ENCODE assay signal across 21 cellular contexts in the genomic region with DNA sequence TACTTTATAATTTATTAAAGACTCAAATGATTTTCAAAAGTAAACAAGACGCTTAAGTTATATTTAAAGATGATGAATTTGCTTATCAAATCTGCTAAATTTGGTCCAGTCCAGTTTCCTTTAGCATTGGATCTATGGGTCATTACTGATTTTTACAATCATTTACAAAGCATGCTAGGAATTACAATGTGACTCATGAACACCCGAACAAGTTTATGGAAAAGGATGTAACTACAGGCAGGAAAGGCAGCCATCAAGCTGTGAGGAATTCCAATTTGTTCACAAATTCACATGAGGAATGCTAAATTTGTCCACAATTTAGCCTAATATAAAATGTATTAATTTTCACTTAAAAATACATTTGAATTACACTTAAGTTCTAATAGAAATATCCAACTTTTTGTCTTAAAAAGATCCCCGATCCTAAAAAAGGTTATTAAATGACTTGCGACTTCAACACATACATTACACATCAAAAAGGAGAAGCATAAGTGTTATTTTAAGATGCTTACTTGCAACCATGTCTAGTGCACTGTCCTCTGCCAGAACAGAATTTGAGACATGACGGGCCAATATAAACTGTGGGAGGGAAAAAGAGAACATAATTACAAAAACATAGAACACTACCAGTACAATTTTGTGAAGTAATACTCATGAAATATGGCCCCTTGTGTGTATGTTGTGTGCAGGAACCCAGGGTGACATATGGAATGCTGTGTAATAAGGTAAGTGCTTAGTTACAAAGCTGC.
DNase-seq lines count a peak whose midpoint lies in the region; ATAC-seq, FAIRE-seq and TF ChIP-seq lines count a peak whose summit lies in the region.
"Had no signal": no experiment of that assay in that cellular context is flagged by ENCODE, and none has a peak within 500 bp of the region (broad histone marks: within the 10 kb centered on the region; RNA-seq: fewer than 3 reads in every experiment).

No MANE protein-coding gene starts in this region.

- H3F3A ChIP-seq in SK-N-SH (replicated peaks; ENCODE audit: insufficient read depth): peaks cover 41% of the 10 kb centered on the region

- H3K4me1 ChIP-seq in SK-N-SH (ENCODE audit: control insufficient read depth in 1 of 2, insufficient read depth in 2 of 2, low read depth in 1 of 2, low read length in 1 of 2): peaks cover 0 to 18% of the 10 kb centered on the region in 2 experiments; a peak in 1 of 4 replicates
- peaks cover 29% of the 10 kb centered on the region for H3K4me1 ChIP-seq in SJSA1 (replicated peaks)
- H3K4me1 ChIP-seq: left lung, Peyer's patch, psoas muscle had no signal

- no peak for DNase-seq in SK-N-SH
- DNase-seq in SJSA1 (ENCODE audit: low read depth in 1 of 2, low spot score in 2 of 2): peak in 1 of 2 experiments; percentile 5
- peak; percentile 62 for DNase-seq in fibroblast of peridontal ligament (ENCODE audit: extremely low read depth)
- DNase-seq in urothelium cell line (ENCODE audit: low spot score): peak; percentile 41
- no peak for DNase-seq in NK-92 treated with Interleukin-12 subunit alpha and Interleukin-12 subunit beta, amount 100 ng/mL, for 24 hours (lab: John Stamatoyannopoulos, UW)
- no peak for DNase-seq in NCI-H2227 (lab: John Stamatoyannopoulos, UW; ENCODE audit: unreplicated experiment)
- DNase-seq in activated naive CD8-positive, alpha-beta T cell treated with anti-CD3 and anti-CD28 coated beads, Interleukin-2, amount 50 U/mL, for 24 hours: no peak
- DNase-seq: activated CD4-positive, alpha-beta T cell treated with anti-CD3 and anti-CD28 coated beads for 1 hour; activated CD8-positive, alpha-beta memory T cell treated with anti-CD3 and anti-CD28 coated beads, Interleukin-2, amount 50 U/mL, for 4 hours; activated naive CD4-positive, alpha-beta T cell treated with anti-CD3 and anti-CD28 coated beads for 36 hours; GDM1; left lung; NCI-H1930; NCI-H526 treated with DMSO at 0.1 percent for 48 hours; Peyer's patch; psoas muscle had no signal

- peaks cover 5% of the 10 kb centered on the region for H3K27me3 Mint-ChIP-seq in activated naive CD8-positive, alpha-beta T cell treated with anti-CD3 and anti-CD28 coated beads, Interleukin-2, amount 50 U/mL, for 24 hours

- POLR2A ChIA-PET in SK-N-SH (lab: Yijun Ruan, JAX): no interaction called here

- H3K36me3 ChIP-seq in SK-N-SH (replicated peaks in 1 of 2; ENCODE audit: control insufficient read depth in 1 of 2, insufficient read depth in 2 of 2, low read length in 1 of 2): no peaks in the 10 kb centered on the region
- H3K36me3 ChIP-seq in SJSA1: no peaks in the 10 kb centered on the region
- H3K36me3 ChIP-seq: left lung, Peyer's patch had no signal

- H3K9ac ChIP-seq in SK-N-SH: no peak overlapping the region

- peak; percentile 13 for FAIRE-seq in urothelium cell line (lab: Jason Lieb, UNC)

- no peaks in the 10 kb centered on the region for H4K20me1 ChIP-seq in SK-N-SH (ENCODE audit: insufficient read depth)

- no peak for ATAC-seq in SK-N-SH treated with all-trans-retinoic acid at 6 μM for 48 hours
- no peak for ATAC-seq in activated naive CD8-positive, alpha-beta T cell treated with anti-CD3 and anti-CD28 coated beads, Interleukin-2, amount 50 U/mL, for 24 hours
- ATAC-seq: left lung, psoas muscle had no signal

- H3K4me3 ChIP-seq in SK-N-SH (ENCODE audit: low read depth in 2 of 2, low read length in 1 of 2) (no peak overlapping the region), SJSA1 (no peak overlapping the region)
- H3K4me3 ChIP-seq: left lung, Peyer's patch, psoas muscle had no signal

- TF ChIP-seq CTCF in SK-N-SH (IDR thresholded peaks at IDR 0.05): no peak

- H3K4me3 Mint-ChIP-seq in activated naive CD8-positive, alpha-beta T cell treated with anti-CD3 and anti-CD28 coated beads, Interleukin-2, amount 50 U/mL, for 24 hours: no peak overlapping the region
- H3K4me3 Mint-ChIP-seq: activated naive CD4-positive, alpha-beta T cell treated with anti-CD3 and anti-CD28 coated beads for 36 hours; central memory CD8-positive, alpha-beta T cell; T-helper 1 cell treated with Interleukin-12 subunit alpha and Interleukin-12 subunit beta and Interleukin-4 antibody, amounts not matched to agents 30 μg/mL and 1 μg/mL, for 36 hours had no signal

- peaks cover 2% of the 10 kb centered on the region for H3K36me3 Mint-ChIP-seq in activated naive CD8-positive, alpha-beta T cell treated with anti-CD3 and anti-CD28 coated beads, Interleukin-2, amount 50 U/mL, for 24 hours (ENCODE audit: low read depth)

- H3K79me2 ChIP-seq in SK-N-SH (ENCODE audit: insufficient read depth): no peaks in the 10 kb centered on the region

- no peak overlapping the region for H2AFZ ChIP-seq in SK-N-SH (ENCODE audit: low read depth)

- H3K27ac Mint-ChIP-seq in activated naive CD8-positive, alpha-beta T cell treated with anti-CD3 and anti-CD28 coated beads, Interleukin-2, amount 50 U/mL, for 24 hours: no peak overlapping the region
- H3K27ac Mint-ChIP-seq: activated naive CD4-positive, alpha-beta T cell treated with anti-CD3 and anti-CD28 coated beads for 36 hours; T-helper 1 cell treated with Interleukin-12 subunit alpha and Interleukin-12 subunit beta and Interleukin-4 antibody, amounts not matched to agents 30 μg/mL and 1 μg/mL, for 36 hours had no signal

- no peaks in the 10 kb centered on the region for H3K27me3 ChIP-seq in SK-N-SH (ENCODE audit: insufficient read depth)
- no peaks in the 10 kb centered on the region for H3K27me3 ChIP-seq in SJSA1 (replicated peaks)
- H3K27me3 ChIP-seq: left lung, Peyer's patch had no signal

- H3K4me1 Mint-ChIP-seq in activated naive CD8-positive, alpha-beta T cell treated with anti-CD3 and anti-CD28 coated beads, Interleukin-2, amount 50 U/mL, for 24 hours: peaks cover 3% of the 10 kb centered on the region
- H3K4me1 Mint-ChIP-seq: central memory CD8-positive, alpha-beta T cell had no signal

- no peak overlapping the region for H3K4me2 ChIP-seq in SK-N-SH

- H3K9me2 ChIP-seq in SK-N-SH: no peaks in the 10 kb centered on the region

- 58% methylated on average over 5 of the region's 5 CpGs for WGBS in SK-N-SH (ENCODE audit: low lambda C conversion rate)

- H3K9me3 ChIP-seq in SK-N-SH (peaks cover 10% of the 10 kb centered on the region; the same call in 1 of the 2 replicates), SJSA1 (replicated peaks) (no peaks in the 10 kb centered on the region)
- H3K9me3 ChIP-seq: Peyer's patch, psoas muscle had no signal

- H3K27ac ChIP-seq in SK-N-SH (ENCODE audit: low read depth in 2 of 2, low read length in 1 of 2): peak overlapping the region in 1 of 2 experiments; percentile 28; a peak in 2 of 4 replicates
- H3K27ac ChIP-seq in SJSA1: peak overlapping the region; percentile 36
- H3K27ac ChIP-seq: 22Rv1, HL-60, left lung, Peyer's patch, psoas muscle had no signal

- CTCF ChIA-PET in SK-N-SH (lab: Yijun Ruan, JAX): interaction anchor here (0.9 kb wide), 1 partner anchor 25 kb away, joined by 3 read pairs; no protein-coding TSS in a partner anchor

- no peak for TF ChIP-seq EP300 in SK-N-SH (IDR thresholded peaks at IDR 0.05; ENCODE audit: borderline replicate concordance in 1 of 2, low read depth in 1 of 2, low read length in 1 of 2)

- peaks cover 23% of the 10 kb centered on the region for H3K9me3 Mint-ChIP-seq in activated naive CD8-positive, alpha-beta T cell treated with anti-CD3 and anti-CD28 coated beads, Interleukin-2, amount 50 U/mL, for 24 hours

- TF ChIP-seq RAD21 in SK-N-SH (IDR thresholded peaks at IDR 0.05; ENCODE audit: low read length): no peak

TF ChIP-seq in SK-N-SH, 30 proteins besides CTCF, POLR2A, EP300 and RAD21 (continues in another document):
- TF ChIP-seq GABPA (IDR thresholded peaks at IDR 0.05; ENCODE audit: low read depth): no peak
- peak; percentile 46 for TF ChIP-seq JUND (IDR thresholded peaks at IDR 0.05)
- no peak for TF ChIP-seq CHD2 (IDR thresholded peaks at IDR 0.05; ENCODE audit: low read length, partially characterized antibody)
- TF ChIP-seq POLR2AphosphoS5 (IDR thresholded peaks at IDR 0.05; ENCODE audit: low read depth, low read length): no peak
- TF ChIP-seq FOXM1 (IDR thresholded peaks at IDR 0.05; ENCODE audit: low read depth): no peak
- TF ChIP-seq PBX3 (IDR thresholded peaks at IDR 0.05): no peak
- no peak for TF ChIP-seq RFX5 (IDR thresholded peaks at IDR 0.05; ENCODE audit: low read length)
- no peak for TF ChIP-seq EZH2phosphoT487 (IDR thresholded peaks at IDR 0.05; ENCODE audit: borderline replicate concordance, low read depth)
- no peak for TF ChIP-seq GATA2 (CRISPR knock-in tag; IDR thresholded peaks at IDR 0.05)

TF ChIP-seq in SK-N-SH treated with all-trans-retinoic acid at 6 μM for 48 hours, 23 proteins besides CTCF, POLR2A, EP300 and RAD21 (continues in another document):
- no peak for TF ChIP-seq CSRNP3 (CRISPR knock-in tag; IDR thresholded peaks at IDR 0.05)
- no peak for TF ChIP-seq POU6F1 (CRISPR knock-in tag; IDR thresholded peaks at IDR 0.05; ENCODE audit: borderline replicate concordance, low read depth)
- TF ChIP-seq BACH2 (CRISPR knock-in tag; IDR thresholded peaks at IDR 0.05; ENCODE audit: borderline replicate concordance): no peak
- TF ChIP-seq ZFP30 (CRISPR knock-in tag; IDR thresholded peaks at IDR 0.05): no peak
- TF ChIP-seq ZNF70 (CRISPR knock-in tag; IDR thresholded peaks at IDR 0.05): no peak
- no peak for TF ChIP-seq SNAI2 (CRISPR knock-in tag; IDR thresholded peaks at IDR 0.05)
- TF ChIP-seq ZNF565 (CRISPR knock-in tag; conservative IDR thresholded peaks at IDR 0.05; ENCODE audit: low read depth): no peak

Comparison
In these comparisons a context has a peak if more than half of its experiments do, and no peak if none do; other contexts are left out.
1. DNase-seq: peak in fibroblast of peridontal ligament (single experiment) and urothelium cell line (single experiment); none in SK-N-SH (single experiment), NK-92 treated with Interleukin-12 subunit alpha and Interleukin-12 subunit beta, amount 100 ng/mL, for 24 hours (single experiment), NCI-H2227 (single experiment) and activated naive CD8-positive, alpha-beta T cell treated with anti-CD3 and anti-CD28 coated beads, Interleukin-2, amount 50 U/mL, for 24 hours (single experiment).